ENCODE assay signal across 1 cellular context in genomic region chr10:21505711-21506278, GRCh38.
TF ChIP-seq lines count a peak whose summit lies in the region.

No MANE protein-coding gene starts in this region.

TF ChIP-seq in HepG2, 621 proteins besides CTCF, POLR2A, EP300 and RAD21 (continued from another document and continues in another):
- TF ChIP-seq ZNF281 (CRISPR knock-in tag; IDR thresholded peaks at IDR 0.05; ENCODE audit: borderline replicate concordance) (peak; percentile 100), TRIM24 (CRISPR knock-in tag; IDR thresholded peaks at IDR 0.05) (peak; percentile 100), MATR3 (CRISPR knock-in tag; IDR thresholded peaks at IDR 0.05) (no peak), SMYD3 (CRISPR knock-in tag; IDR thresholded peaks at IDR 0.05) (peak; percentile 98), ZBTB20 (CRISPR knock-in tag; IDR thresholded peaks at IDR 0.05; ENCODE audit: borderline replicate concordance, low read depth) (peak; percentile 80), TFAP4 (IDR thresholded peaks at IDR 0.05; ENCODE audit: borderline replicate concordance, low read depth) (peak; percentile 79), AHDC1 (CRISPR knock-in tag; IDR thresholded peaks at IDR 0.05; ENCODE audit: borderline replicate concordance) (peak; percentile 100), SP140L (CRISPR knock-in tag; IDR thresholded peaks at IDR 0.05; ENCODE audit: borderline replicate concordance) (peak; percentile 98), ZXDC (CRISPR knock-in tag; IDR thresholded peaks at IDR 0.05) (no peak), ZNF431 (CRISPR knock-in tag; IDR thresholded peaks at IDR 0.05; ENCODE audit: borderline replicate concordance, low read depth) (peak; percentile 37; the same call in 1 of the 2 replicates), ZNF646 (CRISPR knock-in tag; IDR thresholded peaks at IDR 0.05) (no peak; the same call in 1 of the 2 replicates), ZNF280B (CRISPR knock-in tag; IDR thresholded peaks at IDR 0.05; ENCODE audit: borderline replicate concordance) (no peak), ZBTB7B (CRISPR knock-in tag; IDR thresholded peaks at IDR 0.05) (peak; percentile 99), ZNF816 (CRISPR knock-in tag; IDR thresholded peaks at IDR 0.05; ENCODE audit: borderline replicate concordance) (peak; percentile 96; the same call in 1 of the 2 replicates), NCOA1 (CRISPR knock-in tag; IDR thresholded peaks at IDR 0.05) (peak; percentile 93), ZNF251 (CRISPR knock-in tag; IDR thresholded peaks at IDR 0.05) (no peak), RNF2 (conservative IDR thresholded peaks at IDR 0.05; ENCODE audit: low read depth) (no peak), POGK (CRISPR knock-in tag; conservative IDR thresholded peaks at IDR 0.05) (peak; percentile 95), MED13 (CRISPR knock-in tag; IDR thresholded peaks at IDR 0.05) (0 out of 2 replicates have a peak, but pooled peaks have one; percentile 5), SRF (IDR thresholded peaks at IDR 0.05; ENCODE audit: low read depth, low read length) (peak; percentile 67), SALL2 (CRISPR knock-in tag; IDR thresholded peaks at IDR 0.05) (peak; percentile 63; the same call in 1 of the 2 replicates), CREM (IDR thresholded peaks at IDR 0.05) (peak; percentile 91), CREM (CRISPR knock-in tag; IDR thresholded peaks at IDR 0.05) (no peak), BHLHE40 (IDR thresholded peaks at IDR 0.05; ENCODE audit: low read length) (peak; percentile 35; the same call in 1 of the 2 replicates), FOXP1 (IDR thresholded peaks at IDR 0.05) (no peak), FOXP1 (CRISPR knock-in tag; IDR thresholded peaks at IDR 0.05) (peak; percentile 93), GMEB2 (CRISPR knock-in tag; IDR thresholded peaks at IDR 0.05; ENCODE audit: low read depth) (peak; percentile 43; the same call in 1 of the 2 replicates), ZIK1 (CRISPR knock-in tag; IDR thresholded peaks at IDR 0.05; ENCODE audit: borderline replicate concordance, low read depth) (no peak), ZFP1 (CRISPR knock-in tag; IDR thresholded peaks at IDR 0.05) (peak; percentile 93; the same call in 1 of the 2 replicates)
